1 cellular context compared by ENCODE assay signal in the genomic region with DNA sequence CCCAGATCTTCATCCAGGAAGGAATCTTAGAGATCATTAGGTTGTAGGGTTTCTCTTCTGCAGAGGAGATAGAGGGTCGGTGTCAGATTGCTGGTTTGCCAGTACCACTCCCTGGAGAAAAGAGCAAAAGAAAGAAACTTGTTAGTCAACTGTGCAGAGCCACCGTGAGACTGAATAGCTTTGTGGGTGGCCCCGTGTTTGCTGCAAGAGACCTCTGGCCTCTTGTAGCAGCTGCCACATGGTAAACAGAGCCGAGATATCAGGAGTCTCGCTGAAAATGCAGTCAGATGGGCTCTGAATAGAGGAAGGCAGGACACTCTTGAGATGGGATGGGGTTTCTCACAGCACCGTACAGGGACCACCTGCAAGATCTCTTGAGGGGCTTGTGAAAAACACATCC.
TF ChIP-seq lines count a peak whose summit lies in the region.

No MANE protein-coding gene starts in this region.

TF ChIP-seq in HepG2, 621 proteins besides CTCF, POLR2A, EP300 and RAD21 (continues in another document):
- TF ChIP-seq SNAPC4 (CRISPR knock-in tag; IDR thresholded peaks at IDR 0.05) (no peak), ZNF574 (CRISPR knock-in tag; IDR thresholded peaks at IDR 0.05) (0 out of 2 replicates have a peak, but pooled peaks have one; percentile 26), ZNF496 (CRISPR knock-in tag; IDR thresholded peaks at IDR 0.05; ENCODE audit: insufficient replicate concordance) (no peak), KLF16 (CRISPR knock-in tag; IDR thresholded peaks at IDR 0.05) (0 out of 4 replicates have a peak, but pooled peaks of 1 of the 2 experiments have one; percentile 49), ZNF382 (CRISPR knock-in tag; IDR thresholded peaks at IDR 0.05; ENCODE audit: borderline replicate concordance) (no peak), GATAD1 (CRISPR knock-in tag; IDR thresholded peaks at IDR 0.05) (no peak), JDP2 (CRISPR knock-in tag; IDR thresholded peaks at IDR 0.05; ENCODE audit: borderline replicate concordance) (no peak), NR2F1 (CRISPR knock-in tag; IDR thresholded peaks at IDR 0.05) (peak; percentile 72 to 78; a peak in 3 of 4 replicates), MED1 (CRISPR knock-in tag; IDR thresholded peaks at IDR 0.05) (peak; percentile 53), ZNF543 (CRISPR knock-in tag; IDR thresholded peaks at IDR 0.05) (0 out of 2 replicates have a peak, but pooled peaks have one; percentile 39), ZNF335 (CRISPR knock-in tag; IDR thresholded peaks at IDR 0.05) (no peak), ZNF737 (CRISPR knock-in tag; IDR thresholded peaks at IDR 0.05; ENCODE audit: borderline replicate concordance) (no peak), ZNF484 (CRISPR knock-in tag; IDR thresholded peaks at IDR 0.05; ENCODE audit: borderline replicate concordance, low read depth) (no peak), ZNF160 (CRISPR knock-in tag; IDR thresholded peaks at IDR 0.05) (0 out of 2 replicates have a peak, but pooled peaks have one; percentile 38), ETV5 (CRISPR knock-in tag; IDR thresholded peaks at IDR 0.05; ENCODE audit: borderline replicate concordance) (no peak; the same call in 1 of the 2 replicates), FOXA1 (IDR thresholded peaks at IDR 0.05) (no peak), FOXA1 (CRISPR knock-in tag; IDR thresholded peaks at IDR 0.05) (peak; percentile 85), HCFC1 (IDR thresholded peaks at IDR 0.05; ENCODE audit: low read depth, low read length) (no peak), ZBTB14 (CRISPR knock-in tag; IDR thresholded peaks at IDR 0.05) (no peak), HIC2 (CRISPR knock-in tag; IDR thresholded peaks at IDR 0.05; ENCODE audit: low read depth) (peak; percentile 38; the same call in 1 of the 2 replicates), ZNF740 (CRISPR knock-in tag; IDR thresholded peaks at IDR 0.05) (no peak), MTF1 (CRISPR knock-in tag; IDR thresholded peaks at IDR 0.05) (no peak), HNF4A (CRISPR knock-in tag; IDR thresholded peaks at IDR 0.05) (peak; percentile 44), ZBTB8A (CRISPR knock-in tag; IDR thresholded peaks at IDR 0.05; ENCODE audit: borderline replicate concordance, low read depth) (no peak), TARDBP (CRISPR knock-in tag; IDR thresholded peaks at IDR 0.05) (peak; percentile 42; the same call in 1 of the 2 replicates), RFXANK (CRISPR knock-in tag; IDR thresholded peaks at IDR 0.05) (no peak), ZFYVE20 (CRISPR knock-in tag; IDR thresholded peaks at IDR 0.05; ENCODE audit: borderline replicate concordance, low read depth) (no peak), HDAC1 (CRISPR knock-in tag; IDR thresholded peaks at IDR 0.05) (peak; percentile 13; the same call in 1 of the 2 replicates), CEBPG (CRISPR knock-in tag; IDR thresholded peaks at IDR 0.05) (peak; percentile 46; the same call in 1 of the 2 replicates), ZNF30 (CRISPR knock-in tag; IDR thresholded peaks at IDR 0.05) (no peak), TCF7 (IDR thresholded peaks at IDR 0.05; ENCODE audit: low read depth) (no peak), ZFP36 (IDR thresholded peaks at IDR 0.05; ENCODE audit: borderline replicate concordance, low read depth, low read length, partially characterized antibody) (no peak), HOMEZ (CRISPR knock-in tag; IDR thresholded peaks at IDR 0.05; ENCODE audit: low read depth) (peak; percentile 72), ETV6 (CRISPR knock-in tag; conservative IDR thresholded peaks at IDR 0.05) (0 out of 2 replicates have a peak, but pooled peaks have one; percentile 32)
- TF ChIP-seq, protein P1, sequence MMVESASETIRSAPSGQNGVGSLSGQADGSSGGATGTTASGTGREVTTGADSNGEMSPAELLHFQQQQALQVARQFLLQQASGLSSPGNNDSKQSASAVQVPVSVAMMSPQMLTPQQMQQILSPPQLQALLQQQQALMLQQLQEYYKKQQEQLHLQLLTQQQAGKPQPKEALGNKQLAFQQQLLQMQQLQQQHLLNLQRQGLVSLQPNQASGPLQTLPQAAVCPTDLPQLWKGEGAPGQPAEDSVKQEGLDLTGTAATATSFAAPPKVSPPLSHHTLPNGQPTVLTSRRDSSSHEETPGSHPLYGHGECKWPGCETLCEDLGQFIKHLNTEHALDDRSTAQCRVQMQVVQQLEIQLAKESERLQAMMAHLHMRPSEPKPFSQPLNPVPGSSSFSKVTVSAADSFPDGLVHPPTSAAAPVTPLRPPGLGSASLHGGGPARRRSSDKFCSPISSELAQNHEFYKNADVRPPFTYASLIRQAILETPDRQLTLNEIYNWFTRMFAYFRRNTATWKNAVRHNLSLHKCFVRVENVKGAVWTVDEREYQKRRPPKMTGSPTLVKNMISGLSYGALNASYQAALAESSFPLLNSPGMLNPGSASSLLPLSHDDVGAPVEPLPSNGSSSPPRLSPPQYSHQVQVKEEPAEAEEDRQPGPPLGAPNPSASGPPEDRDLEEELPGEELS (CRISPR knock-in tag; IDR thresholded peaks at IDR 0.05): peak; percentile 68; the same call in 1 of the 2 replicates
- TF ChIP-seq, protein P2, sequence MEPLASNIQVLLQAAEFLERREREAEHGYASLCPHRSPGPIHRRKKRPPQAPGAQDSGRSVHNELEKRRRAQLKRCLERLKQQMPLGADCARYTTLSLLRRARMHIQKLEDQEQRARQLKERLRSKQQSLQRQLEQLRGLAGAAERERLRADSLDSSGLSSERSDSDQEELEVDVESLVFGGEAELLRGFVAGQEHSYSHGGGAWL (CRISPR knock-in tag; IDR thresholded peaks at IDR 0.05): no peak
- TF ChIP-seq, protein P3, sequence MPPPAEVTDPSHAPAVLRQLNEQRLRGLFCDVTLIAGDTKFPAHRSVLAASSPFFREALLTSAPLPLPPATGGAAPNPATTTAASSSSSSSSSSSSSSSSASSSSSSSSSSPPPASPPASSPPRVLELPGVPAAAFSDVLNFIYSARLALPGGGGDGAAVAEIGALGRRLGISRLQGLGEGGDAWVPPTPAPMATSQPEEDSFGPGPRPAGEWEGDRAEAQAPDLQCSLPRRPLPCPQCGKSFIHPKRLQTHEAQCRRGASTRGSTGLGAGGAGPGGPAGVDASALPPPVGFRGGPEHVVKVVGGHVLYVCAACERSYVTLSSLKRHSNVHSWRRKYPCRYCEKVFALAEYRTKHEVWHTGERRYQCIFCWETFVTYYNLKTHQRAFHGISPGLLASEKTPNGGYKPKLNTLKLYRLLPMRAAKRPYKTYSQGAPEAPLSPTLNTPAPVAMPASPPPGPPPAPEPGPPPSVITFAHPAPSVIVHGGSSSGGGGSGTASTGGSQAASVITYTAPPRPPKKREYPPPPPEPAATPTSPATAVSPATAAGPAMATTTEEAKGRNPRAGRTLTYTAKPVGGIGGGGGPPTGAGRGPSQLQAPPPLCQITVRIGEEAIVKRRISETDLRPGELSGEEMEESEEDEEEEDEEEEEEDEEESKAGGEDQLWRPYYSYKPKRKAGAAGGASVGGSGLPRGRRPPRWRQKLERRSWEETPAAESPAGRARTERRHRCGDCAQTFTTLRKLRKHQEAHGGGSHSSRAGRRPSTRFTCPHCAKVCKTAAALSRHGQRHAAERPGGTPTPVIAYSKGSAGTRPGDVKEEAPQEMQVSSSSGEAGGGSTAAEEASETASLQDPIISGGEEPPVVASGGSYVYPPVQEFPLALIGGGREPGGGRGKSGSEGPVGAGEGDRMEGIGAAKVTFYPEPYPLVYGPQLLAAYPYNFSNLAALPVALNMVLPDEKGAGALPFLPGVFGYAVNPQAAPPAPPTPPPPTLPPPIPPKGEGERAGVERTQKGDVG (CRISPR knock-in tag; IDR thresholded peaks at IDR 0.05; ENCODE audit: borderline replicate concordance): no peak
- TF ChIP-seq, protein P4, sequence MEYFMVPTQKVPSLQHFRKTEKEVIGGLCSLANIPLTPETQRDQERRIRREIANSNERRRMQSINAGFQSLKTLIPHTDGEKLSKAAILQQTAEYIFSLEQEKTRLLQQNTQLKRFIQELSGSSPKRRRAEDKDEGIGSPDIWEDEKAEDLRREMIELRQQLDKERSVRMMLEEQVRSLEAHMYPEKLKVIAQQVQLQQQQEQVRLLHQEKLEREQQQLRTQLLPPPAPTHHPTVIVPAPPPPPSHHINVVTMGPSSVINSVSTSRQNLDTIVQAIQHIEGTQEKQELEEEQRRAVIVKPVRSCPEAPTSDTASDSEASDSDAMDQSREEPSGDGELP (IDR thresholded peaks at IDR 0.05; ENCODE audit: borderline replicate concordance, low read depth): peak; percentile 93
